ENCODE assay signal across 15 cellular contexts in the genomic region with DNA sequence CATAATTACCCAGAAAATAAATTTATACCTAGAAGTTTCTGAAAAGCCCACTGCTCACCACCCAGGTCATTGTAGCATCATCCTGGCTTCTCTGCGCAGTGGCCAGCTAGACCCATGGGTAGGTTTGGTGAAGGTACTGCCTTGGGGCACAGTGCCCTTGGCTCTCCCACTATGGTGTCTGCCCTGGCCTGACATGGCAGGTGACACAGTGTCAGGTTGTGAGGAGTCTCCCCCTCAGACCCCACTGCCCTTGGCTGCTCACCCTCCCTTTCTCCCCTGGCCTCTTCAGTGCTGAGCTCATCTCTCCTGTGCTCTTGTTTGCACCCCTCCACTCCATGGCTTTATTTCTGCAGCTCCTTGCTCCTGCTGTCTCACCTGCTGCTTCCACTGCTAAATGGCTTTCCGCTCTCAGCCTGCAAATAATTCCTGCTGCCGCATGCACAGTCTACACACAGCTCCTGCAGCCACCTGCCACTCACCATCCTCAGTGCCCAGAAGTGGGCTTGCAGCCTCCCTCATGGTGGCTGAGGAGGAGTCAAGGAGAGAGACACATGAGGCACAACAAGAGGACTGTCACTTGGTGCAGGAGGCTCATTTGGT.
DNase-seq lines count a peak whose midpoint lies in the region; TF ChIP-seq lines count a peak whose summit lies in the region.
"Had no signal": no experiment of that assay in that cellular context is flagged by ENCODE, and none has a peak within 500 bp of the region (broad histone marks: within the 10 kb centered on the region; RNA-seq: fewer than 3 reads in every experiment).

No MANE protein-coding gene starts in this region.

- no peak for TF ChIP-seq CTCF in vagina (IDR thresholded peaks at IDR 0.05)

- DNase-seq in NCI-H748 (lab: John Stamatoyannopoulos, UW; ENCODE audit: unreplicated experiment) = peak; percentile 15
- no peak for DNase-seq in NCI-H748 treated with DMSO at 0.1 percent for 48 hours (lab: John Stamatoyannopoulos, UW)
- DNase-seq in NCI-H510A (lab: John Stamatoyannopoulos, UW) = peak; percentile 17
- DNase-seq in cerebellar cortex (ENCODE audit: low spot score) = peak; percentile 25
- DNase-seq in vagina (ENCODE audit: extremely low spot score in 2 of 2) = peak; percentile 71 to 95
- no peak for DNase-seq in activated effector memory CD4-positive, alpha-beta T cell treated with Interleukin-2 at 50 U/mL for 16 hours
- DNase-seq in stimulated activated CD4-positive, alpha-beta T cell treated with anti-CD3 and anti-CD28 coated beads, Interleukin-4, amount 100 ng/mL, for 1 hour = no peak
- DNase-seq: Calu3; CD8-positive, alpha-beta memory T cell; EL; NCI-H2081; SIG-M5; SK-N-SH; T-helper 2 cell had no signal

- intact Hi-C loops in vagina (cut with DNase I) = no loop called here

- no peak for TF ChIP-seq POLR2A in vagina (IDR thresholded peaks at IDR 0.05)

- H3K9me3 ChIP-seq in vagina = no peaks in the 10 kb centered on the region
- H3K9me3 ChIP-seq: SK-N-SH had no signal

- no peak overlapping the region for H3K4me3 ChIP-seq in vagina

- no peaks in the 10 kb centered on the region for H3K27me3 ChIP-seq in vagina

- H3K4me1 ChIP-seq in vagina = no peaks in the 10 kb centered on the region

- no peak overlapping the region for H3K27ac ChIP-seq in vagina
- H3K27ac ChIP-seq: C4-2B had no signal

- no peaks in the 10 kb centered on the region for H3K36me3 ChIP-seq in vagina

Comparison
In these comparisons a context has a peak if more than half of its experiments do, and no peak if none do; other contexts are left out.
1. DNase-seq: peak in NCI-H748 (single experiment), NCI-H510A (single experiment), cerebellar cortex (single experiment) and vagina (2 of 2); none in NCI-H748 treated with DMSO at 0.1 percent for 48 hours (single experiment), activated effector memory CD4-positive, alpha-beta T cell treated with Interleukin-2 at 50 U/mL for 16 hours (single experiment) and stimulated activated CD4-positive, alpha-beta T cell treated with anti-CD3 and anti-CD28 coated beads, Interleukin-4, amount 100 ng/mL, for 1 hour (single experiment).